In genomic region chr22:46841528-46841927, GRCh38 we compare ENCODE assay signal across 28 cellular contexts.
"Had no signal": no experiment of that assay in that cellular context is flagged by ENCODE, and none has a peak within 500 bp of the region (broad histone marks: within the 10 kb centered on the region; RNA-seq: fewer than 3 reads in every experiment).

No MANE protein-coding gene starts in this region.

- H3K27me3 Mint-ChIP-seq: activated CD4-positive, alpha-beta memory T cell treated with anti-CD3 and anti-CD28 coated beads, Interleukin-2, amount 10 ng/mL, durations not matched to agents 7 days and 5 days; activated CD4-positive, alpha-beta T cell treated with anti-CD3 and anti-CD28 coated beads, Interleukin-2, amount 10 ng/mL, durations not matched to agents 7 days and 5 days; activated naive CD4-positive, alpha-beta T cell treated with anti-CD3 and anti-CD28 coated beads, Interleukin-2, amount 50 U/mL, for 24 hours; effector memory CD8-positive, alpha-beta T cell had no signal

- H3K27ac ChIP-seq: adrenal gland, body of pancreas, esophagus muscularis mucosa, foreskin keratinocyte, gastrocnemius medialis, heart left ventricle, VCaP had no signal

- H3K9me3 Mint-ChIP-seq: effector memory CD8-positive, alpha-beta T cell had no signal

- DNase-seq: activated CD4-positive, alpha-beta memory T cell treated with anti-CD3 and anti-CD28 coated beads, Interleukin-2, amount 10 ng/mL, durations not matched to agents 7 days and 5 days; activated CD4-positive, alpha-beta T cell treated with anti-CD3 and anti-CD28 coated beads for 1 hour; activated CD4-positive, alpha-beta T cell treated with anti-CD3 and anti-CD28 coated beads for 4 hours; activated CD4-positive, alpha-beta T cell treated with anti-CD3 and anti-CD28 coated beads, Interleukin-2, amount 10 ng/mL, durations not matched to agents 7 days and 5 days; activated CD4-positive, alpha-beta T cell treated with anti-CD3 and anti-CD28 coated beads, Interleukin-2, amount 50 U/mL, for 4 hours; activated effector memory CD4-positive, alpha-beta T cell treated with anti-CD3 and anti-CD28 coated beads, Interleukin-2, amount 50 U/mL, for 16 hours; activated naive CD4-positive, alpha-beta T cell treated with anti-CD3 and anti-CD28 coated beads for 36 hours; activated T-cell treated with anti-CD3 and anti-CD28 coated beads, Interleukin-2, amount 50 U/mL, for 4 hours; adrenal gland; amygdala; aorta; body of pancreas; caudate nucleus; cortex of kidney; dermis blood vessel endothelial cell; effector CD4-positive, alpha-beta T cell; effector memory CD8-positive, alpha-beta T cell; erythroblast; foreskin keratinocyte; gastrocnemius medialis; glutamatergic neuron; heart left ventricle; T-helper 2 cell had no signal

- ATAC-seq: activated T-cell treated with anti-CD3 and anti-CD28 coated beads, Interleukin-2, amount 50 U/mL, for 4 hours; body of pancreas; effector memory CD8-positive, alpha-beta T cell; foreskin keratinocyte; gastrocnemius medialis; heart left ventricle; WTC11 had no signal

- H3K4me3 ChIP-seq: adrenal gland, body of pancreas, esophagus muscularis mucosa, gastrocnemius medialis, heart left ventricle had no signal

- H3K4me3 Mint-ChIP-seq: activated CD4-positive, alpha-beta memory T cell treated with anti-CD3 and anti-CD28 coated beads, Interleukin-2, amount 10 ng/mL, durations not matched to agents 7 days and 5 days; activated CD4-positive, alpha-beta T cell treated with anti-CD3 and anti-CD28 coated beads, Interleukin-2, amount 10 ng/mL, durations not matched to agents 7 days and 5 days; activated naive CD4-positive, alpha-beta T cell treated with anti-CD3 and anti-CD28 coated beads for 36 hours; activated naive CD4-positive, alpha-beta T cell treated with anti-CD3 and anti-CD28 coated beads, Interleukin-2, amount 50 U/mL, for 24 hours; activated T-cell treated with anti-CD3 and anti-CD28 coated beads, Interleukin-2, amount 50 U/mL, for 4 hours; effector memory CD8-positive, alpha-beta T cell; WTC11 had no signal

- H3K4me1 ChIP-seq: adrenal gland, body of pancreas had no signal

- H3K9me3 ChIP-seq: adrenal gland, body of pancreas, esophagus muscularis mucosa, gastrocnemius medialis had no signal

- H3K27me3 ChIP-seq: adrenal gland, body of pancreas, esophagus muscularis mucosa, foreskin keratinocyte, gastrocnemius medialis, heart left ventricle had no signal

- H3K27ac Mint-ChIP-seq: activated CD4-positive, alpha-beta memory T cell treated with anti-CD3 and anti-CD28 coated beads, Interleukin-2, amount 10 ng/mL, durations not matched to agents 7 days and 5 days; activated CD4-positive, alpha-beta T cell treated with anti-CD3 and anti-CD28 coated beads, Interleukin-2, amount 10 ng/mL, durations not matched to agents 7 days and 5 days; activated naive CD4-positive, alpha-beta T cell treated with anti-CD3 and anti-CD28 coated beads for 36 hours; activated naive CD4-positive, alpha-beta T cell treated with anti-CD3 and anti-CD28 coated beads, Interleukin-2, amount 50 U/mL, for 24 hours; activated T-helper 2 cell treated with anti-CD3 and anti-CD28 coated beads, Interferon-gamma antibody, Interleukin-2, Interleukin-4, amounts not matched to agents 10 μg/mL and 5 μg/mL and 100 μg/mL, durations not matched to agents 14 hours and 24 hours and 36 hours; WTC11 had no signal

- H3K36me3 ChIP-seq: adrenal gland, esophagus muscularis mucosa, gastrocnemius medialis, heart left ventricle had no signal
